31 cellular contexts compared by ENCODE assay signal in the genomic region with DNA sequence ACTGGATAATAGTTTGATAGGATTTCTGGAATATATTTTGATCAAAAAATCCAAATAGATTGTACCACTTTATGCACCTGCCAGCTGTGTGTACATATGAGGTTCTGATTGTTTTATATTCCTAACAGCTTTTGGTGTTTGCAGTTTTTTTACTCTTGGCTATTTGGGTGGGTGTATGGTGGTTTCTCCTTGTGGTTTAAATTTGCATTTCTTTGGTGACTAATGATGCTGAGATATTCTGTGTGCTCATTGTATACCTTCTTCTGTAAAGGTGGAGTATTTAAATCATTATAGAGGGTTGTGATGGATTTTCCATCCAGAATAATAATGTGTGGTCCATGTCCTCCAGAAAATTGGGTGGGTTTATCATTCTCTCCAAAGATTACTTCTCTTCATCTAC.
"Had no signal": no experiment of that assay in that cellular context is flagged by ENCODE, and none has a peak within 500 bp of the region (broad histone marks: within the 10 kb centered on the region; RNA-seq: fewer than 3 reads in every experiment).

No MANE protein-coding gene starts in this region.

- H3K36me3 ChIP-seq: neural progenitor cell, ovary, spleen, suprapubic skin, tibial artery, transverse colon, upper lobe of right lung, vagina had no signal

- H3K9me3 Mint-ChIP-seq: nephron, neural progenitor cell had no signal

- H3K4me1 ChIP-seq: parathyroid adenoma, psoas muscle, spleen, suprapubic skin, testis, tibial artery, transverse colon, upper lobe of right lung, vagina had no signal

- H3K27ac Mint-ChIP-seq: natural killer cell; nephron; neural progenitor cell; progenitor cell of endocrine pancreas; stimulated activated memory B cell treated with anti-CD40 and anti-IgM and Interleukin-4, amounts not matched to agents 10 μg/mL and 1 μg/mL and 100 μg/mL, for 72 hours; stimulated activated naive CD8-positive, alpha-beta T cell treated with anti-CD3 and anti-CD28 coated beads, Interleukin-15, amount 100 ng/mL, for 72 hours; type B pancreatic cell had no signal

- ATAC-seq: natural killer cell; psoas muscle; right cardiac atrium; sciatic nerve; stimulated activated memory B cell treated with anti-CD40 and anti-IgM and Interleukin-4, amounts not matched to agents 10 μg/mL and 1 μg/mL and 100 μg/mL, for 72 hours; stimulated activated naive CD8-positive, alpha-beta T cell treated with anti-CD3 and anti-CD28 coated beads, Interleukin-15, amount 100 ng/mL, for 72 hours; stimulated activated naive CD8-positive, alpha-beta T cell treated with anti-CD3 and anti-CD28 coated beads, Interleukin-15, Interleukin-2, amounts not matched to agents 100 U/mL and 50 U/mL, for 24 hours; upper lobe of right lung had no signal

- H3K79me2 ChIP-seq: parathyroid adenoma had no signal

- H3K4me3 Mint-ChIP-seq: natural killer cell; nephron; neural progenitor cell; stimulated activated memory B cell treated with anti-CD40 and anti-IgM and Interleukin-4, amounts not matched to agents 10 μg/mL and 1 μg/mL and 100 μg/mL, for 72 hours; stimulated activated naive CD8-positive, alpha-beta T cell treated with anti-CD3 and anti-CD28 coated beads, Interleukin-15, amount 100 ng/mL, for 72 hours; type B pancreatic cell had no signal

- H3K27me3 Mint-ChIP-seq: progenitor cell of endocrine pancreas; stimulated activated memory B cell treated with anti-CD40 and anti-IgM and Interleukin-4, amounts not matched to agents 10 μg/mL and 1 μg/mL and 100 μg/mL, for 72 hours; stimulated activated naive CD8-positive, alpha-beta T cell treated with anti-CD3 and anti-CD28 coated beads, Interleukin-15, amount 100 ng/mL, for 72 hours had no signal

- H3K27ac ChIP-seq: neural progenitor cell, ovary, parathyroid adenoma, psoas muscle, skin epidermis, spleen, suprapubic skin, testis, tibial artery, transverse colon, upper lobe of right lung, vagina had no signal

- DNase-seq: natural killer cell; occipital lobe; ovary; posterior cingulate gyrus; psoas muscle; right cardiac atrium; spleen; stimulated activated CD4-positive, alpha-beta T cell treated with anti-CD3 and anti-CD28 coated beads, Interleukin-12 subunit alpha, Interleukin-12 subunit beta, amount 100 ng/mL, for 4 hours; stimulated activated CD4-positive, alpha-beta T cell treated with anti-CD3 and anti-CD28 coated beads, Interleukin-1b, Interleukin-23, amount 100 ng/mL, for 48 hours; stimulated activated CD4-positive, alpha-beta T cell treated with anti-CD3 and anti-CD28 coated beads, Interleukin-4, amount 100 ng/mL, for 1 hour; stimulated activated CD4-positive, alpha-beta T cell treated with anti-CD3 and anti-CD28 coated beads, Interleukin-4, amount 100 ng/mL, for 4 hours; stimulated activated CD8-positive, alpha-beta memory T cell treated with anti-CD3 and anti-CD28 coated beads, Interleukin-4, amount 100 ng/mL, for 48 hours; stimulated activated naive CD4-positive, alpha-beta T cell; stimulated activated naive CD8-positive, alpha-beta T cell treated with anti-CD3 and anti-CD28 coated beads, Interleukin-15, amount 100 ng/mL, for 72 hours; stimulated activated naive CD8-positive, alpha-beta T cell treated with anti-CD3 and anti-CD28 coated beads, Interleukin-15, Interleukin-2, amounts not matched to agents 100 U/mL and 50 U/mL, for 24 hours; substantia nigra; testis; tibial artery; transverse colon; upper lobe of right lung had no signal

- H3K36me3 Mint-ChIP-seq: natural killer cell; neural progenitor cell; stimulated activated memory B cell treated with anti-CD40 and anti-IgM and Interleukin-4, amounts not matched to agents 10 μg/mL and 1 μg/mL and 100 μg/mL, for 72 hours; type B pancreatic cell had no signal

- H3K4me1 Mint-ChIP-seq: natural killer cell; neural progenitor cell; stimulated activated memory B cell treated with anti-CD40 and anti-IgM and Interleukin-4, amounts not matched to agents 10 μg/mL and 1 μg/mL and 100 μg/mL, for 72 hours; stimulated activated naive CD8-positive, alpha-beta T cell treated with anti-CD3 and anti-CD28 coated beads, Interleukin-15, amount 100 ng/mL, for 72 hours had no signal

- H3K27me3 ChIP-seq: neural progenitor cell, ovary, spleen, suprapubic skin, testis, tibial artery, transverse colon, upper lobe of right lung, vagina had no signal

- H2AFZ ChIP-seq: neural progenitor cell, parathyroid adenoma had no signal

- H3K4me2 ChIP-seq: neural progenitor cell, smooth muscle cell had no signal

- H3K4me3 ChIP-seq: neural progenitor cell, ovary, psoas muscle, skin epidermis, smooth muscle cell, spleen, suprapubic skin, testis, tibial artery, transverse colon, upper lobe of right lung, vagina had no signal
